ENCODE assay signal across 1 cellular context in genomic region chr3:169149349-169149890, GRCh38.
A peak's percentile ranks its signal among the peaks of the same experiment; 100 is the strongest.
TF ChIP-seq lines count a peak whose summit lies in the region.

No MANE protein-coding gene starts in this region.

TF ChIP-seq in K562, 482 proteins besides CTCF, POLR2A, EP300 and RAD21 (continued from another document and continues in another):
- no peak; the same call in 1 of the 2 replicates for TF ChIP-seq ZBTB40 (IDR thresholded peaks at IDR 0.05)
- no peak for TF ChIP-seq ZBTB40 (CRISPR knock-in tag; IDR thresholded peaks at IDR 0.05)
- TF ChIP-seq HMGN3 (IDR thresholded peaks at IDR 0.05; ENCODE audit: borderline replicate concordance, extremely low read depth, insufficient read length, low read depth, low read length) = peak; percentile 78
- TF ChIP-seq ZNF449 (CRISPR knock-in tag; IDR thresholded peaks at IDR 0.05) = no peak
- TF ChIP-seq ZFP36 (IDR thresholded peaks at IDR 0.05; ENCODE audit: low read depth, low read length, partially characterized antibody) = no peak
- no peak for TF ChIP-seq ZNF76 (CRISPR knock-in tag; IDR thresholded peaks at IDR 0.05; ENCODE audit: borderline replicate concordance)
- no peak for TF ChIP-seq KLF6 (CRISPR knock-in tag; IDR thresholded peaks at IDR 0.05; ENCODE audit: borderline replicate concordance)
- TF ChIP-seq BDP1 (IDR thresholded peaks at IDR 0.05; ENCODE audit: insufficient read depth, insufficient read length) = no peak
- no peak for TF ChIP-seq TCF7L2 (IDR thresholded peaks at IDR 0.05; ENCODE audit: low read depth, low read length)
- TF ChIP-seq SMC3 (conservative IDR thresholded peaks at IDR 0.05; ENCODE audit: insufficient read depth, low read depth, low read length) = peak; percentile 46
- no peak for TF ChIP-seq HDAC3 (IDR thresholded peaks at IDR 0.05; ENCODE audit: borderline replicate concordance, partially characterized antibody)
- TF ChIP-seq REST (CRISPR knock-in tag; IDR thresholded peaks at IDR 0.05; ENCODE audit: low read depth) = no peak
- TF ChIP-seq ZNF696 (CRISPR knock-in tag; conservative IDR thresholded peaks at IDR 0.05) = no peak
- TF ChIP-seq, protein P1, sequence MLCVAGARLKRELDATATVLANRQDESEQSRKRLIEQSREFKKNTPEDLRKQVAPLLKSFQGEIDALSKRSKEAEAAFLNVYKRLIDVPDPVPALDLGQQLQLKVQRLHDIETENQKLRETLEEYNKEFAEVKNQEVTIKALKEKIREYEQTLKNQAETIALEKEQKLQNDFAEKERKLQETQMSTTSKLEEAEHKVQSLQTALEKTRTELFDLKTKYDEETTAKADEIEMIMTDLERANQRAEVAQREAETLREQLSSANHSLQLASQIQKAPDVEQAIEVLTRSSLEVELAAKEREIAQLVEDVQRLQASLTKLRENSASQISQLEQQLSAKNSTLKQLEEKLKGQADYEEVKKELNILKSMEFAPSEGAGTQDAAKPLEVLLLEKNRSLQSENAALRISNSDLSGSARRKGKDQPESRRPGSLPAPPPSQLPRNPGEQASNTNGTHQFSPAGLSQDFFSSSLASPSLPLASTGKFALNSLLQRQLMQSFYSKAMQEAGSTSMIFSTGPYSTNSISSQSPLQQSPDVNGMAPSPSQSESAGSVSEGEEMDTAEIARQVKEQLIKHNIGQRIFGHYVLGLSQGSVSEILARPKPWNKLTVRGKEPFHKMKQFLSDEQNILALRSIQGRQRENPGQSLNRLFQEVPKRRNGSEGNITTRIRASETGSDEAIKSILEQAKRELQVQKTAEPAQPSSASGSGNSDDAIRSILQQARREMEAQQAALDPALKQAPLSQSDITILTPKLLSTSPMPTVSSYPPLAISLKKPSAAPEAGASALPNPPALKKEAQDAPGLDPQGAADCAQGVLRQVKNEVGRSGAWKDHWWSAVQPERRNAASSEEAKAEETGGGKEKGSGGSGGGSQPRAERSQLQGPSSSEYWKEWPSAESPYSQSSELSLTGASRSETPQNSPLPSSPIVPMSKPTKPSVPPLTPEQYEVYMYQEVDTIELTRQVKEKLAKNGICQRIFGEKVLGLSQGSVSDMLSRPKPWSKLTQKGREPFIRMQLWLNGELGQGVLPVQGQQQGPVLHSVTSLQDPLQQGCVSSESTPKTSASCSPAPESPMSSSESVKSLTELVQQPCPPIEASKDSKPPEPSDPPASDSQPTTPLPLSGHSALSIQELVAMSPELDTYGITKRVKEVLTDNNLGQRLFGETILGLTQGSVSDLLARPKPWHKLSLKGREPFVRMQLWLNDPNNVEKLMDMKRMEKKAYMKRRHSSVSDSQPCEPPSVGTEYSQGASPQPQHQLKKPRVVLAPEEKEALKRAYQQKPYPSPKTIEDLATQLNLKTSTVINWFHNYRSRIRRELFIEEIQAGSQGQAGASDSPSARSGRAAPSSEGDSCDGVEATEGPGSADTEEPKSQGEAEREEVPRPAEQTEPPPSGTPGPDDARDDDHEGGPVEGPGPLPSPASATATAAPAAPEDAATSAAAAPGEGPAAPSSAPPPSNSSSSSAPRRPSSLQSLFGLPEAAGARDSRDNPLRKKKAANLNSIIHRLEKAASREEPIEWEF (CRISPR knock-in tag; IDR thresholded peaks at IDR 0.05) = no peak
- TF ChIP-seq FOXA1 (IDR thresholded peaks at IDR 0.05; ENCODE audit: borderline replicate concordance) = no peak
- no peak for TF ChIP-seq PCBP1 (IDR thresholded peaks at IDR 0.05; ENCODE audit: low read depth, low read length, poor library complexity, severe bottlenecking)
- no peak for TF ChIP-seq SRSF1 (IDR thresholded peaks at IDR 0.05; ENCODE audit: low read depth, low read length)
- peak; percentile 23; the same call in 1 of the 2 replicates for TF ChIP-seq ZBTB7A (IDR thresholded peaks at IDR 0.05; ENCODE audit: borderline replicate concordance, control insufficient read depth, low read depth, low read length)
- no peak for TF ChIP-seq NR2C1 (IDR thresholded peaks at IDR 0.05)
- TF ChIP-seq NR2C1 (tag; IDR thresholded peaks at IDR 0.05) = no peak
- TF ChIP-seq HMBOX1 (IDR thresholded peaks at IDR 0.05) = no peak
- TF ChIP-seq ZBTB1 (CRISPR knock-in tag; IDR thresholded peaks at IDR 0.05; ENCODE audit: borderline replicate concordance, low read depth) = no peak
- TF ChIP-seq, protein P2, sequence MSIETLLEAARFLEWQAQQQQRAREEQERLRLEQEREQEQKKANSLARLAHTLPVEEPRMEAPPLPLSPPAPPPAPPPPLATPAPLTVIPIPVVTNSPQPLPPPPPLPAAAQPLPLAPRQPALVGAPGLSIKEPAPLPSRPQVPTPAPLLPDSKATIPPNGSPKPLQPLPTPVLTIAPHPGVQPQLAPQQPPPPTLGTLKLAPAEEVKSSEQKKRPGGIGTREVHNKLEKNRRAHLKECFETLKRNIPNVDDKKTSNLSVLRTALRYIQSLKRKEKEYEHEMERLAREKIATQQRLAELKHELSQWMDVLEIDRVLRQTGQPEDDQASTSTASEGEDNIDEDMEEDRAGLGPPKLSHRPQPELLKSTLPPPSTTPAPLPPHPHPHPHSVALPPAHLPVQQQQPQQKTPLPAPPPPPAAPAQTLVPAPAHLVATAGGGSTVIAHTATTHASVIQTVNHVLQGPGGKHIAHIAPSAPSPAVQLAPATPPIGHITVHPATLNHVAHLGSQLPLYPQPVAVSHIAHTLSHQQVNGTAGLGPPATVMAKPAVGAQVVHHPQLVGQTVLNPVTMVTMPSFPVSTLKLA (conservative IDR thresholded peaks at IDR 0.05) = no peak
- TF ChIP-seq ZNF695 (CRISPR knock-in tag; IDR thresholded peaks at IDR 0.05) = no peak
- TF ChIP-seq DACH1 (IDR thresholded peaks at IDR 0.05; ENCODE audit: partially characterized antibody) = peak; percentile 47
- TF ChIP-seq SUPT5H (IDR thresholded peaks at IDR 0.05) = no peak
- TF ChIP-seq NFIX (CRISPR knock-in tag; IDR thresholded peaks at IDR 0.05; ENCODE audit: low read depth) = no peak
- TF ChIP-seq ZNF79 (CRISPR knock-in tag; IDR thresholded peaks at IDR 0.05; ENCODE audit: low read depth) = no peak
- TF ChIP-seq CREM (IDR thresholded peaks at IDR 0.05; ENCODE audit: low read depth) = no peak
- TF ChIP-seq RBM39 (optimal IDR thresholded peaks at IDR 0.05; ENCODE audit: low read depth, low read length) = no peak
- no peak for TF ChIP-seq FOXJ2 (tag; IDR thresholded peaks at IDR 0.05)
- TF ChIP-seq ZNF140 (CRISPR knock-in tag; IDR thresholded peaks at IDR 0.05) = no peak
- no peak for TF ChIP-seq ZNF232 (CRISPR knock-in tag; IDR thresholded peaks at IDR 0.05)
- no peak for TF ChIP-seq FOXK2 (conservative IDR thresholded peaks at IDR 0.05 in 1 of 2, IDR thresholded peaks at IDR 0.05 in 1 of 2; ENCODE audit: low read depth in 2 of 2)
- TF ChIP-seq KLF10 (CRISPR knock-in tag; IDR thresholded peaks at IDR 0.05) = no peak
- TF ChIP-seq ZNF253 (CRISPR knock-in tag; conservative IDR thresholded peaks at IDR 0.05) = no peak
- TF ChIP-seq RUNX1 (IDR thresholded peaks at IDR 0.05; ENCODE audit: low read depth) = no peak
- TF ChIP-seq, protein P3, sequence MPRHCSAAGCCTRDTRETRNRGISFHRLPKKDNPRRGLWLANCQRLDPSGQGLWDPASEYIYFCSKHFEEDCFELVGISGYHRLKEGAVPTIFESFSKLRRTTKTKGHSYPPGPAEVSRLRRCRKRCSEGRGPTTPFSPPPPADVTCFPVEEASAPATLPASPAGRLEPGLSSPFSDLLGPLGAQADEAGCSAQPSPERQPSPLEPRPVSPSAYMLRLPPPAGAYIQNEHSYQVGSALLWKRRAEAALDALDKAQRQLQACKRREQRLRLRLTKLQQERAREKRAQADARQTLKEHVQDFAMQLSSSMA (CRISPR knock-in tag; IDR thresholded peaks at IDR 0.05) = no peak
